8 cellular contexts compared by ENCODE assay signal in genomic region chr1:225360119-225360518, GRCh38.
"Had no signal": no experiment of that assay in that cellular context is flagged by ENCODE, and none has a peak within 500 bp of the region (broad histone marks: within the 10 kb centered on the region; RNA-seq: fewer than 3 reads in every experiment).

No MANE protein-coding gene starts in this region.

- FAIRE-seq: G401.6, GM12878, GM12891, GM12892, GM18507, GM19239 had no signal

- H3K4me3 ChIP-seq: GM12878 had no signal

- DNase-seq: GDM1, GF-D8 had no signal

- ATAC-seq: GM12878 had no signal
